ENCODE assay signal across 19 cellular contexts in genomic region chr2:131557558-131558321, GRCh38.
"Had no signal": no experiment of that assay in that cellular context is flagged by ENCODE, and none has a peak within 500 bp of the region (broad histone marks: within the 10 kb centered on the region; RNA-seq: fewer than 3 reads in every experiment).

No MANE protein-coding gene starts in this region.

- H3K9me3 Mint-ChIP-seq: central memory CD8-positive, alpha-beta T cell; immature natural killer cell; natural killer cell treated with Interleukin-12 subunit alpha and Interleukin-12 subunit beta and Interleukin-15 and Interleukin-18, amount 100 ng/mL, for 72 hours; stimulated activated naive B cell treated with anti-CD40 and anti-IgM and Interleukin-4, amounts not matched to agents 10 μg/mL and 1 μg/mL and 100 μg/mL, for 72 hours had no signal

- H3K4me1 Mint-ChIP-seq: central memory CD8-positive, alpha-beta T cell; immature natural killer cell; stimulated activated naive B cell treated with anti-CD40 and anti-IgM and Interleukin-4, amounts not matched to agents 10 μg/mL and 1 μg/mL and 100 μg/mL, for 72 hours had no signal

- H3K36me3 ChIP-seq: brain microvascular endothelial cell, transverse colon had no signal

- DNase-seq: activated CD4-positive, alpha-beta T cell treated with anti-CD3 and anti-CD28 coated beads, Interleukin-2, amount 50 U/mL, for 1 hour; activated CD4-positive, CD25-positive, alpha-beta regulatory T cell; activated CD8-positive, alpha-beta memory T cell treated with anti-CD3 and anti-CD28 coated beads for 24 hours; activated gamma-delta T cell treated with Interleukin-2 at 50 U/mL for 16 hours; amygdala; brain microvascular endothelial cell; cortex of kidney; effector CD8-positive, alpha-beta T cell; foreskin keratinocyte; head of caudate nucleus; immature natural killer cell; posterior cingulate gyrus; retina; stimulated activated CD4-positive, alpha-beta T cell treated with anti-CD3 and anti-CD28 coated beads, Interleukin-2, amount 100 ng/mL, for 48 hours; stimulated activated naive B cell treated with anti-CD40 and anti-IgM and Interleukin-4, amounts not matched to agents 10 μg/mL and 1 μg/mL and 100 μg/mL, for 72 hours; transverse colon had no signal

- H3K27ac Mint-ChIP-seq: activated naive CD8-positive, alpha-beta T cell; immature natural killer cell; natural killer cell treated with Interleukin-12 subunit alpha and Interleukin-12 subunit beta and Interleukin-15 and Interleukin-18, amount 100 ng/mL, for 72 hours; stimulated activated naive B cell treated with anti-CD40 and anti-IgM and Interleukin-4, amounts not matched to agents 10 μg/mL and 1 μg/mL and 100 μg/mL, for 72 hours had no signal

- H3K4me3 Mint-ChIP-seq: activated naive CD8-positive, alpha-beta T cell; central memory CD8-positive, alpha-beta T cell; immature natural killer cell; natural killer cell treated with Interleukin-12 subunit alpha and Interleukin-12 subunit beta and Interleukin-15 and Interleukin-18, amount 100 ng/mL, for 72 hours; stimulated activated naive B cell treated with anti-CD40 and anti-IgM and Interleukin-4, amounts not matched to agents 10 μg/mL and 1 μg/mL and 100 μg/mL, for 72 hours had no signal

- H3K27me3 ChIP-seq: brain microvascular endothelial cell had no signal

- H3K4me3 ChIP-seq: transverse colon had no signal

- H3K36me3 Mint-ChIP-seq: activated naive CD8-positive, alpha-beta T cell; immature natural killer cell; natural killer cell treated with Interleukin-12 subunit alpha and Interleukin-12 subunit beta and Interleukin-15 and Interleukin-18, amount 100 ng/mL, for 72 hours; stimulated activated naive B cell treated with anti-CD40 and anti-IgM and Interleukin-4, amounts not matched to agents 10 μg/mL and 1 μg/mL and 100 μg/mL, for 72 hours had no signal

- ATAC-seq: foreskin keratinocyte; natural killer cell treated with Interleukin-12 subunit alpha and Interleukin-12 subunit beta and Interleukin-15 and Interleukin-18, amount 100 ng/mL, for 72 hours; stimulated activated naive B cell treated with anti-CD40 and anti-IgM and Interleukin-4, amounts not matched to agents 10 μg/mL and 1 μg/mL and 100 μg/mL, for 72 hours had no signal

- H3K9me3 ChIP-seq: transverse colon had no signal

- H3K27ac ChIP-seq: brain microvascular endothelial cell, foreskin keratinocyte, transverse colon had no signal

- H3K4me1 ChIP-seq: foreskin keratinocyte, transverse colon had no signal
